ENCODE assay signal across 6 cellular contexts in the genomic region with DNA sequence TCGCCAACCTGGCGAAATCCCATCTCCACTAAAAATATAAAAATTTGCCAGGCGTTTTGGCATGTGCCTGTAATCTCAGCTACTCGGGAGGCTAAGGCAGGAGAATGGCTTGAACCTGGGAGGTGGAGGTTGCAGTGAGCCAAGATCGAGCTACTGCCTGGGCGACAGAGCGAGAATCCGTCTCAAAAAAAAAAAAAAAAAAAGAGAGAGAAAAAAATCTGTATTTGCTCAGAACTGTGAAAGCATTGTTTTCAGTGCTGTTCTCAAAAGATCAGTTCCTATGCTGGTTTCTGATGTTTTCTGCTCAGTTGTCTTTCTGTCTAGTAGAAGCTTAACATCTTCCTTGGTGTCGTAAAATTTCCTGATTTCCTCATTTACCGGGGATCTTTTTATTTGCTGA. TPM values are rescaled to one million over a fixed set of nuclear protein-coding genes. Genes with fewer than 3 reads are reported as not detected.
DNase-seq lines count a peak whose midpoint lies in the region; ATAC-seq, FAIRE-seq and TF ChIP-seq lines count a peak whose summit lies in the region.

No MANE protein-coding gene starts in this region.

- peak overlapping the region; percentile 92 for H3K4me3 Mint-ChIP-seq in activated CD8-positive, alpha-beta T cell treated with anti-CD3 and anti-CD28 coated beads for 36 hours
- peak overlapping the region; percentile 89 for H3K4me3 Mint-ChIP-seq in natural killer cell treated with Interleukin-12 subunit alpha and Interleukin-12 subunit beta and Interleukin-15 and Interleukin-18, amount 100 ng/mL, for 72 hours

- H3K9me3 Mint-ChIP-seq in activated CD8-positive, alpha-beta T cell treated with anti-CD3 and anti-CD28 coated beads for 36 hours, result no peaks in the 10 kb centered on the region
- no peaks in the 10 kb centered on the region for H3K9me3 Mint-ChIP-seq in natural killer cell treated with Interleukin-12 subunit alpha and Interleukin-12 subunit beta and Interleukin-15 and Interleukin-18, amount 100 ng/mL, for 72 hours

- peaks cover 59% of the 10 kb centered on the region for H3K36me3 Mint-ChIP-seq in activated CD8-positive, alpha-beta T cell treated with anti-CD3 and anti-CD28 coated beads for 36 hours (ENCODE audit: low read depth)
- peaks cover 14% of the 10 kb centered on the region for H3K36me3 Mint-ChIP-seq in natural killer cell treated with Interleukin-12 subunit alpha and Interleukin-12 subunit beta and Interleukin-15 and Interleukin-18, amount 100 ng/mL, for 72 hours

- no peak for DNase-seq in GM18507 (ENCODE audit: extremely low spot score, insufficient read length, low read depth)
- no peak for DNase-seq in activated CD8-positive, alpha-beta T cell treated with anti-CD3 and anti-CD28 coated beads for 36 hours
- no peak for DNase-seq in natural killer cell treated with Interleukin-12 subunit alpha and Interleukin-12 subunit beta and Interleukin-15 and Interleukin-18, amount 100 ng/mL, for 72 hours (ENCODE audit: low spot score)
- no peak for DNase-seq in AG08395 (ENCODE audit: low spot score)
- DNase-seq in NCI-H446 (lab: John Stamatoyannopoulos, UW), result no peak

- H3K27ac Mint-ChIP-seq in activated CD8-positive, alpha-beta T cell treated with anti-CD3 and anti-CD28 coated beads for 36 hours, result peak overlapping the region; percentile 84
- H3K27ac Mint-ChIP-seq in natural killer cell treated with Interleukin-12 subunit alpha and Interleukin-12 subunit beta and Interleukin-15 and Interleukin-18, amount 100 ng/mL, for 72 hours, result peak overlapping the region; percentile 71 to 94

- peak; percentile 47 for FAIRE-seq in GM18507 (lab: Jason Lieb, UNC)

- CTCF ChIA-PET in activated CD8-positive, alpha-beta T cell treated with anti-CD3 and anti-CD28 coated beads for 36 hours (lab: Charles Lee), result interaction anchor here (0.7 to 3.3 kb wide), 8 partner anchors 12 to 398 kb away, joined by 3 to 38 read pairs (median 4); no protein-coding TSS in a partner anchor

- intact Hi-C loops in activated CD8-positive, alpha-beta T cell treated with anti-CD3 and anti-CD28 coated beads for 36 hours (cut with micrococcal nuclease), result loop anchor here (2.0 to 10.0 kb wide), 2 partner anchors 32 to 64 kb away; no protein-coding TSS in a partner anchor

- no peaks in the 10 kb centered on the region for H3K27me3 Mint-ChIP-seq in activated CD8-positive, alpha-beta T cell treated with anti-CD3 and anti-CD28 coated beads for 36 hours
- no peaks in the 10 kb centered on the region for H3K27me3 Mint-ChIP-seq in natural killer cell treated with Interleukin-12 subunit alpha and Interleukin-12 subunit beta and Interleukin-15 and Interleukin-18, amount 100 ng/mL, for 72 hours

- ATAC-seq in activated CD8-positive, alpha-beta T cell treated with anti-CD3 and anti-CD28 coated beads for 36 hours, result no peak
- no peak for ATAC-seq in natural killer cell treated with Interleukin-12 subunit alpha and Interleukin-12 subunit beta and Interleukin-15 and Interleukin-18, amount 100 ng/mL, for 72 hours
- ATAC-seq in GM19328 (IDR thresholded peaks at IDR 0.05; ENCODE audit: unreplicated experiment), result no peak

- no peak for TF ChIP-seq CTCF in activated CD8-positive, alpha-beta T cell treated with anti-CD3 and anti-CD28 coated beads for 36 hours (IDR thresholded peaks at IDR 0.05)

- POLR2A ChIA-PET in activated CD8-positive, alpha-beta T cell treated with anti-CD3 and anti-CD28 coated beads for 36 hours (lab: Charles Lee), result interaction anchor here (0.6 to 10.4 kb wide), 8 partner anchors 8 to 584 kb away, joined by 3 to 202 read pairs (median 3); a partner anchor contains a TSS

- H3K4me1 Mint-ChIP-seq in activated CD8-positive, alpha-beta T cell treated with anti-CD3 and anti-CD28 coated beads for 36 hours (ENCODE audit: low read depth), result peaks cover 56% of the 10 kb centered on the region
- peaks cover 67 to 69% of the 10 kb centered on the region in 2 donors for H3K4me1 Mint-ChIP-seq in natural killer cell treated with Interleukin-12 subunit alpha and Interleukin-12 subunit beta and Interleukin-15 and Interleukin-18, amount 100 ng/mL, for 72 hours (ENCODE audit: low read depth in 2 of 2)

RNA-seq across cellular contexts. Expression of a gene that starts 2.5 kb away (rescaled TPM):
- 100 to 1,000 TPM; 157 to 163 TPM for total RNA-seq in activated CD8-positive, alpha-beta T cell treated with anti-CD3 and anti-CD28 coated beads for 36 hours
- total RNA-seq in natural killer cell treated with Interleukin-12 subunit alpha and Interleukin-12 subunit beta and Interleukin-15 and Interleukin-18, amount 100 ng/mL, for 72 hours, result 100 to 1,000 TPM in 1 of 2 donors, 10 to 100 TPM in 1; 99.2 to 192 TPM

RNA-seq across cellular contexts. Expression of a gene that starts 3.0 kb away (rescaled TPM):
- total RNA-seq in activated CD8-positive, alpha-beta T cell treated with anti-CD3 and anti-CD28 coated beads for 36 hours, result 10 to 100 TPM; 65.3 to 72.8 TPM
- 10 to 100 TPM; 59.8 to 85.9 TPM for total RNA-seq in natural killer cell treated with Interleukin-12 subunit alpha and Interleukin-12 subunit beta and Interleukin-15 and Interleukin-18, amount 100 ng/mL, for 72 hours

RNA-seq across cellular contexts. Expression of a gene that starts 9.9 kb away (rescaled TPM):
- total RNA-seq in activated CD8-positive, alpha-beta T cell treated with anti-CD3 and anti-CD28 coated beads for 36 hours, result 1 to 10 TPM; 4.5 to 6.1 TPM
- total RNA-seq in natural killer cell treated with Interleukin-12 subunit alpha and Interleukin-12 subunit beta and Interleukin-15 and Interleukin-18, amount 100 ng/mL, for 72 hours, result 1 to 10 TPM; 2.8 to 3.5 TPM

RNA-seq across cellular contexts. Expression of a gene that starts 17.0 kb away (rescaled TPM):
- total RNA-seq in activated CD8-positive, alpha-beta T cell treated with anti-CD3 and anti-CD28 coated beads for 36 hours, result 1 to 10 TPM; 1.0 TPM
- under 1 TPM in 1 of 2 donors, not detected in 1; 0.73 TPM for total RNA-seq in natural killer cell treated with Interleukin-12 subunit alpha and Interleukin-12 subunit beta and Interleukin-15 and Interleukin-18, amount 100 ng/mL, for 72 hours

RNA-seq across cellular contexts. Expression of a gene that starts 42.8 kb away (rescaled TPM):
- total RNA-seq in activated CD8-positive, alpha-beta T cell treated with anti-CD3 and anti-CD28 coated beads for 36 hours, result not detected
- total RNA-seq in natural killer cell treated with Interleukin-12 subunit alpha and Interleukin-12 subunit beta and Interleukin-15 and Interleukin-18, amount 100 ng/mL, for 72 hours, result 1 to 10 TPM; 2.4 to 8.2 TPM
